ENCODE assay signal across 8 cellular contexts in the genomic region with DNA sequence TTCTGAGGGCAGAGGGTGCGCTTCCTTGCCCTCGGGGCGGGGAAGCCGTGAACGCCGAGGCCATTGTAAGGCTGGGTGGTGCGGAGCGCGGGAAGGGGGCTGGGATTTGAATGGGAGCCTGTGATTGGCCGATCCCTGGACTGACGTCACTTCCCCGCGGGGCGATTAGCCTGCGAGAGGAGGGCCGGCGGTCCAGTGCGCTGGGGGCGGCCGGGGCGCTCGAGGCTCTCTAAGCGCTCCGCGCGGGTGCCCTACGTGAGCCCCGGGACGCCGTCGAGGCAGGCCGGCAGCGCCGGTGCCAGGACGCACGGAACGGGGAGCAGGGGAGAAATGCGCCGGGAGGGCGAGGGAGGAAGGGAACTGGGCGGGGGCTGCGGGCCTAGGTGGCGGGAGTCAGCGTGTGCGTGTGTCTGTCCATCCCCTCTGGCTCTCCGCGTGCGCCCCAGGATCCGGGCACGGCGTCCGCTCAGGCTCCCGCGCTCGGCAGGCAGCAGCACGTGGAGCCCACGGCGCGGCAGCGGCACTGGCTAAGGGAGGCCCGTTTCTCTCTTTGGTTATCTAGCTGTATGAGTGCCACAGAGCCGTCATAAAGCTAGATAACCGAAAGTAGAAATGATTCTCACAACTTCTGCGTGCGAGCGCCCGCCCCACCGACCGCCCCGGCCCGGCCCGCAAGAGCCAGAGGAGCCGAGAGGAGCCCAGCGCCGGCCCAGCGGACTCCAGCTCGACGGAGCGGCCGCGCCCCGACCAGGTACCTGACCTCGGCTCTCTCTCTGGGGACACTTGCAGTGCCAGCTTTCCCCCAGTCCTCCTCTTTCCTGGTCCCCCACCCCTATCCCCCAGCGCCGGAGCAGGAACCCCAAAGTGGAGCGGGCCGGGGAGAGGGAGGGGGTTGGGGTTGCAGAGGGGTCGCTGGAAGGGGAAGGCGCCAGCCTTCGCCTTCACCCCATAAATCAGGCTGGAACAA. TPM values are rescaled to one million over a fixed set of nuclear protein-coding genes. Genes with fewer than 3 reads are reported as not detected.
A peak's percentile ranks its signal among the peaks of the same experiment; 100 is the strongest.
DNase-seq lines count a peak whose midpoint lies in the region; ATAC-seq and TF ChIP-seq lines count a peak whose summit lies in the region.

No MANE protein-coding gene starts in this region.

- intact Hi-C loops in Calu3 (cut with micrococcal nuclease; ENCODE audit: unreplicated experiment): no loop called here

- peaks cover 98% of the 10 kb centered on the region for H3K27me3 Mint-ChIP-seq in Calu3 (ENCODE audit: unreplicated experiment)
- peaks cover 40 to 88% (median 64%) of the 10 kb centered on the region in 5 donors for H3K27me3 Mint-ChIP-seq in naive thymus-derived CD8-positive, alpha-beta T cell

- no peaks in the 10 kb centered on the region for H3K4me1 Mint-ChIP-seq in Calu3 (ENCODE audit: low read depth, unreplicated experiment)
- H3K4me1 Mint-ChIP-seq in naive thymus-derived CD8-positive, alpha-beta T cell: peaks cover 9 to 36% (median 16%) of the 10 kb centered on the region in 4 donors

- no peaks in the 10 kb centered on the region for H3K36me3 Mint-ChIP-seq in Calu3 (ENCODE audit: insufficient read depth, unreplicated experiment)
- peaks cover 0 to 2% (median 0%) of the 10 kb centered on the region in 3 donors for H3K36me3 Mint-ChIP-seq in naive thymus-derived CD8-positive, alpha-beta T cell

- CTCF ChIA-PET in Calu3 (lab: Charles Lee): interaction anchor here (0.5 to 1.2 kb wide), 2 partner anchors 16 to 105 kb away, joined by 3 to 4 read pairs; no protein-coding TSS in a partner anchor

- no TSS peak for BruUV-seq in Calu3 (replicated peaks; lab: Mats Ljungman, UMichigan)

- H3K9me3 Mint-ChIP-seq in Calu3 (ENCODE audit: low read depth, unreplicated experiment): no peaks in the 10 kb centered on the region
- H3K9me3 Mint-ChIP-seq in naive thymus-derived CD8-positive, alpha-beta T cell: peaks cover 0 to 4% (median 0%) of the 10 kb centered on the region in 9 donors

- ATAC-seq in naive thymus-derived CD8-positive, alpha-beta T cell: no peak
- ATAC-seq in HG02623 (IDR thresholded peaks at IDR 0.05; ENCODE audit: unreplicated experiment) (no peak), HG03378 (IDR thresholded peaks at IDR 0.05; ENCODE audit: unreplicated experiment) (no peak)

- H3K4me3 Mint-ChIP-seq in Calu3 (ENCODE audit: low read depth, unreplicated experiment): peak overlapping the region; percentile 22
- peak overlapping the region; percentile 19 to 64 (median 41) for H3K4me3 Mint-ChIP-seq in naive thymus-derived CD8-positive, alpha-beta T cell

- POLR2A ChIA-PET in naive thymus-derived CD8-positive, alpha-beta T cell (lab: Charles Lee): no interaction called here

- no peak overlapping the region for H3K27ac Mint-ChIP-seq in Calu3 (ENCODE audit: unreplicated experiment)
- H3K27ac Mint-ChIP-seq in naive thymus-derived CD8-positive, alpha-beta T cell: no peak overlapping the region

- DNase-seq in Calu3 (no peak), NCI-H1092 (lab: John Stamatoyannopoulos, UW) (peak; percentile 46), amygdala (lab: John Stamatoyannopoulos, UW) (peak in 46 of 56 donors; percentile 17 to 80 (median 51)), SW480 (ENCODE audit: low spot score) (no peak)
- peak in 1 of 10 donors; percentile 35 for DNase-seq in naive thymus-derived CD8-positive, alpha-beta T cell
- DNase-seq in stimulated activated naive CD4-positive, alpha-beta T cell treated with Interleukin-2 at 50 U/mL for 16 hours (lab: John Stamatoyannopoulos, UW): no peak

- no peak for TF ChIP-seq CTCF in Calu3 (IDR thresholded peaks at IDR 0.05; ENCODE audit: unreplicated experiment)

RNA-seq across cellular contexts. Expression of a gene that starts 33.1 kb away (rescaled TPM):
- 83.6 and 92.3 TPM in 2 replicates for total RNA-seq in Calu3 (2022)
- total RNA-seq in naive thymus-derived CD8-positive, alpha-beta T cell: 100 to 1,000 TPM; 128 to 130 TPM
- polyA plus RNA-seq in naive thymus-derived CD8-positive, alpha-beta T cell: 10 to 100 TPM; 29.9 to 54.5 (median 35.3) TPM

Comparison
In these comparisons a context has a peak if more than half of its experiments do, and no peak if none do; other contexts are left out.
1. DNase-seq: peak in NCI-H1092 (single experiment) and amygdala (46 of 56); none in Calu3 (single experiment), stimulated activated naive CD4-positive, alpha-beta T cell treated with Interleukin-2 at 50 U/mL for 16 hours (single experiment) and SW480 (single experiment).